Comparison of ENCODE assay signal across 8 cellular contexts in genomic region chr17:76816590-76817135, GRCh38. TPM values are rescaled to one million over a fixed set of nuclear protein-coding genes. Genes with fewer than 3 reads are reported as not detected.
A peak's percentile ranks its signal among the peaks of the same experiment; 100 is the strongest.
DNase-seq lines count a peak whose midpoint lies in the region; ATAC-seq and TF ChIP-seq lines count a peak whose summit lies in the region.

No MANE protein-coding gene starts in this region.

- DNase-seq in DMS 273 (lab: John Stamatoyannopoulos, UW; ENCODE audit: unreplicated experiment) (peak; percentile 84), LHCN-M2 (ENCODE audit: low read depth) (peak; percentile 39), SHP77 (lab: John Stamatoyannopoulos, UW) (peak; percentile 66 to 79), heart right ventricle (no peak)
- DNase-seq in activated effector memory CD4-positive, alpha-beta T cell treated with Interleukin-2 at 50 U/mL for 16 hours, result peak; percentile 50
- peak; percentile 34 for DNase-seq in stimulated activated CD4-positive, alpha-beta T cell treated with anti-CD3 and anti-CD28 coated beads, Interleukin-12 subunit alpha, Interleukin-12 subunit beta, amount 100 ng/mL, for 4 hours

- H3K36me3 ChIP-seq in heart right ventricle, result no peaks in the 10 kb centered on the region

- peaks cover 0 to 17% (median 0%) of the 10 kb centered on the region in 7 donors for H3K27me3 ChIP-seq in heart right ventricle

- intact Hi-C loops in heart right ventricle (cut with DNase I), result loop anchor here in 2 of 10 donors (5.0 kb wide), 2 partner anchors 241 to 251 kb away; no protein-coding TSS in a partner anchor

- H3K9me3 ChIP-seq in heart right ventricle, result no peaks in the 10 kb centered on the region

- ATAC-seq in heart right ventricle (peak in 1 of 8 donors; percentile 51), GM18519 (IDR thresholded peaks at IDR 0.05; ENCODE audit: low FRiP score, unreplicated experiment) (no peak), HG03095 (IDR thresholded peaks at IDR 0.05; ENCODE audit: unreplicated experiment) (no peak)

- WGBS in heart right ventricle, 2 donors, result 9% methylated on average over 8 of the region's 8 CpGs

- H3K4me1 ChIP-seq in heart right ventricle, result peaks cover 0 to 5% (median 0%) of the 10 kb centered on the region in 9 donors

- TF ChIP-seq CTCF in heart right ventricle (IDR thresholded peaks at IDR 0.05), result peak in 7 of 9 donors; percentile 42 to 68 (median 58)

- H3K27ac ChIP-seq in heart right ventricle, result no peak overlapping the region

- H3K4me3 ChIP-seq in heart right ventricle, result no peak overlapping the region

RNA-seq across cellular contexts. Expression of gene MGAT5B, which starts 51.5 kb away (rescaled TPM):
- 0.06 and 0.23 TPM in 2 replicates for total RNA-seq in LHCN-M2 (2014; rRNA removed)
- polyA plus RNA-seq in LHCN-M2 (2012), result 0.16 TPM
- total RNA-seq in heart right ventricle, result under 1 TPM in 2 of 10 donors, not detected in 8; 0.10 to 0.15 TPM
- under 1 TPM; 0.09 to 0.29 TPM for polyA plus RNA-seq in heart right ventricle

Comparison
In these comparisons a context has a peak if more than half of its experiments do, and no peak if none do; other contexts are left out.
1. DNase-seq: peak in DMS 273 (single experiment), LHCN-M2 (single experiment), SHP77 (2 of 2), activated effector memory CD4-positive, alpha-beta T cell treated with Interleukin-2 at 50 U/mL for 16 hours (single experiment) and stimulated activated CD4-positive, alpha-beta T cell treated with anti-CD3 and anti-CD28 coated beads, Interleukin-12 subunit alpha, Interleukin-12 subunit beta, amount 100 ng/mL, for 4 hours (single experiment); none in heart right ventricle (0 of 2).